Comparison of ENCODE assay signal across 8 cellular contexts in the genomic region with DNA sequence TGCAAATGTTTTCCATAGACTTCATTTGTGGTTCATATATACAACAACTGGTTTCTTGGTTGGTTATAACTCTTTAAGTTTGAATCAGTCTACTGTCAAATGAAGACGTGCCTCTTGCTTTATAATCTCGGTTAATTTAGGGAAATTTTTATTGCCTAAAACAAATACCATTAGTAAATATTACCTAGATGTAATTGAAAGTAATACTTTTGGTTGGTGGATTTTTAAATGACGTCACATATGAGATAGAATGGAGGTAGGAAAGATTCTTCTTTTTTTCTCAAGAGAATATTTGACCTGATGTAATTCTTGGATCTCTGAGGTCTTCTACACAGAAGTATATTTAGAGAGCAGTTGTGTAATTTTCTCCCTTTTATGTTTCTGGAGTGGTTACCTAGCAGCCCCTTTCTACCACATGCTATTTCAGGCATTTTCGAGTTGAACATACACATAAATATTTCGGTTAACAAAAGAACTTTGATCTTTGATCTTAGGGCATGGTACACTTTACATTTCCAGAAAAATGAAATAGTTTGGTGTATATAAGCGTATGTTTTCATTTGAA. TPM values are rescaled to one million over a fixed set of nuclear protein-coding genes. Genes with fewer than 3 reads are reported as not detected.
DNase-seq lines count a peak whose midpoint lies in the region; ATAC-seq, FAIRE-seq and TF ChIP-seq lines count a peak whose summit lies in the region.

No MANE protein-coding gene starts in this region.

- H4K20me1 ChIP-seq in BLaER1 treated with 17β-estradiol and CSF1 and Interleukin-3, amounts not matched to agents 10 nM and 100 nM: peaks cover 0 to 10% (median 0%) of the 10 kb centered on the region in 11 experiments; a peak in 3 of 22 replicates
- no peaks in the 10 kb centered on the region for H4K20me1 ChIP-seq in endothelial cell of umbilical vein (replicated peaks; ENCODE audit: control insufficient read depth, extremely low read depth, insufficient read depth, low read length)

- peak overlapping the region; percentile 90 to 96 (median 94) for H3K27ac ChIP-seq in BLaER1 treated with 17β-estradiol and CSF1 and Interleukin-3, amounts not matched to agents 10 nM and 100 nM
- H3K27ac ChIP-seq in SK-N-MC (peak overlapping the region; percentile 99), endothelial cell of umbilical vein (ENCODE audit: insufficient read depth, low read depth, low read length) (peak overlapping the region; percentile 89)

- POLR2A ChIA-PET in endothelial cell of umbilical vein (lab: Charles Lee): no interaction called here

- H3K36me3 Mint-ChIP-seq in osteocyte (ENCODE audit: unreplicated experiment): peaks cover 12% of the 10 kb centered on the region

- H3K27me3 ChIP-seq in BLaER1 treated with 17β-estradiol and CSF1 and Interleukin-3, amounts not matched to agents 10 nM and 100 nM: no peaks in the 10 kb centered on the region
- no peaks in the 10 kb centered on the region for H3K27me3 ChIP-seq in endothelial cell of umbilical vein (ENCODE audit: control insufficient read depth in 2 of 2, insufficient read depth in 2 of 2, low read length in 2 of 2)

- H2AFZ ChIP-seq in endothelial cell of umbilical vein (ENCODE audit: low read depth, low read length): peak overlapping the region; percentile 44

- BruUV-seq in endothelial cell of umbilical vein (replicated peaks; lab: Mats Ljungman, UMichigan): no TSS peak

- peak overlapping the region; percentile 64 to 91 (median 87); a peak in 21 of 22 replicates for H3K9ac ChIP-seq in BLaER1 treated with 17β-estradiol and CSF1 and Interleukin-3, amounts not matched to agents 10 nM and 100 nM
- H3K9ac ChIP-seq in SK-N-MC (ENCODE audit: insufficient read length) (peak overlapping the region; percentile 92), endothelial cell of umbilical vein (replicated peaks; ENCODE audit: extremely low read depth, insufficient read depth, low read length) (peak overlapping the region; percentile 97)

- peak; percentile 42 for ATAC-seq in HG03159 (IDR thresholded peaks at IDR 0.05; ENCODE audit: unreplicated experiment)

- peaks cover 0 to 27% (median 4%) of the 10 kb centered on the region in 10 experiments; a peak in 7 of 20 replicates for H3K4me1 ChIP-seq in BLaER1 treated with 17β-estradiol and CSF1 and Interleukin-3, amounts not matched to agents 10 nM and 100 nM
- H3K4me1 ChIP-seq in endothelial cell of umbilical vein (ENCODE audit: control insufficient read depth, extremely low read depth, insufficient read depth, low read length): peaks cover 17% of the 10 kb centered on the region

- FAIRE-seq in endothelial cell of umbilical vein (lab: Jason Lieb, UNC): no peak

- H3K9me1 ChIP-seq in endothelial cell of umbilical vein (replicated peaks; ENCODE audit: control insufficient read depth, extremely low read depth, insufficient read depth, low read length): no peaks in the 10 kb centered on the region

- H3K4me1 Mint-ChIP-seq in osteocyte (ENCODE audit: unreplicated experiment): peaks cover 39% of the 10 kb centered on the region

- TF ChIP-seq CTCF in endothelial cell of umbilical vein (IDR thresholded peaks at IDR 0.05; ENCODE audit: extremely low read depth in 1 of 2, insufficient read depth in 1 of 2, low read depth in 1 of 2, low read length in 2 of 2): no peak
- no peak for TF ChIP-seq CTCF in osteocyte (IDR thresholded peaks at IDR 0.05)

- H3K27ac Mint-ChIP-seq in osteocyte (ENCODE audit: unreplicated experiment): peak overlapping the region; percentile 96

- DNase-seq in SK-N-MC (ENCODE audit: low read depth, low spot score): no peak
- peak; percentile 73 for DNase-seq in endothelial cell of umbilical vein (ENCODE audit: low read depth, low spot score)
- DNase-seq in osteocyte (ENCODE audit: extremely low spot score, unreplicated experiment): no peak
- no peak for DNase-seq in stimulated activated CD4-positive, alpha-beta T cell treated with anti-CD3 and anti-CD28 coated beads, Interleukin-4, amount 100 ng/mL, for 1 hour
- DNase-seq in activated CD4-positive, alpha-beta T cell treated with anti-CD3 and anti-CD28 coated beads, Interleukin-2, amount 50 U/mL, for 1 hour: no peak

- peak; percentile 23 for TF ChIP-seq POLR2A in GM18526 (IDR thresholded peaks at IDR 0.05; ENCODE audit: extremely low read depth, insufficient read length)
- no peak for TF ChIP-seq POLR2A in endothelial cell of umbilical vein (IDR thresholded peaks at IDR 0.05; ENCODE audit: low read depth, low read length)

- CTCF ChIA-PET in endothelial cell of umbilical vein (lab: Charles Lee): interaction anchor here (2.1 to 2.2 kb wide), 3 partner anchors 18 to 128 kb away, joined by 12 to 63 read pairs (median 32); no protein-coding TSS in a partner anchor

- H3K27me3 Mint-ChIP-seq in osteocyte (ENCODE audit: unreplicated experiment): no peaks in the 10 kb centered on the region

- intact Hi-C loops in endothelial cell of umbilical vein (cut with micrococcal nuclease): loop anchor here (5.0 kb wide), 3 partner anchors 35 to 590 kb away; a partner anchor contains a TSS

- peak overlapping the region; percentile 94 for H3K4me3 Mint-ChIP-seq in osteocyte (ENCODE audit: unreplicated experiment)

- H3K9me3 Mint-ChIP-seq in osteocyte (ENCODE audit: unreplicated experiment): no peaks in the 10 kb centered on the region

- H3K36me3 ChIP-seq in BLaER1 treated with 17β-estradiol and CSF1 and Interleukin-3, amounts not matched to agents 10 nM and 100 nM: peaks cover 19 to 31% (median 25%) of the 10 kb centered on the region in 11 experiments
- H3K36me3 ChIP-seq in SK-N-MC (ENCODE audit: insufficient read depth, low read length) (peaks cover 39% of the 10 kb centered on the region), endothelial cell of umbilical vein (ENCODE audit: control insufficient read depth in 2 of 2, extremely low read depth in 1 of 2, insufficient read depth in 2 of 2, low read length in 2 of 2) (no peaks in the 10 kb centered on the region)

- H3K4me3 ChIP-seq in BLaER1 treated with 17β-estradiol and CSF1 and Interleukin-3, amounts not matched to agents 10 nM and 100 nM: peak overlapping the region; percentile 62 to 77 (median 66)
- H3K4me3 ChIP-seq in SK-N-MC (peak overlapping the region; percentile 77), endothelial cell of umbilical vein (replicated peaks in 1 of 3; ENCODE audit: insufficient read depth in 1 of 3, low read depth in 1 of 3, low read length in 3 of 3) (peak overlapping the region; percentile 53 to 98 (median 98))

- H3K79me2 ChIP-seq in endothelial cell of umbilical vein (ENCODE audit: control insufficient read depth, insufficient read depth, low read length): peaks cover 56% of the 10 kb centered on the region

- peaks cover 17 to 56% (median 46%) of the 10 kb centered on the region in 11 experiments for H3K9me3 ChIP-seq in BLaER1 treated with 17β-estradiol and CSF1 and Interleukin-3, amounts not matched to agents 10 nM and 100 nM (replicated peaks in 1 of 11)
- peaks cover 16% of the 10 kb centered on the region for H3K9me3 ChIP-seq in SK-N-MC (ENCODE audit: low read depth, low read length)
- no peaks in the 10 kb centered on the region for H3K9me3 ChIP-seq in endothelial cell of umbilical vein (replicated peaks; ENCODE audit: control insufficient read depth, insufficient read depth, low read length)

- dilution Hi-C loops in endothelial cell of umbilical vein (cut with MboI; ENCODE audit: extremely low pct_ligation_motif_present, low sequenced_read_pairs): no loop called here

- peak overlapping the region; percentile 33 to 81 (median 74); a peak in 20 of 22 replicates for H3K4me2 ChIP-seq in BLaER1 treated with 17β-estradiol and CSF1 and Interleukin-3, amounts not matched to agents 10 nM and 100 nM
- H3K4me2 ChIP-seq in endothelial cell of umbilical vein (ENCODE audit: insufficient read depth, low read length): peak overlapping the region; percentile 100

TF ChIP-seq in endothelial cell of umbilical vein, 7 proteins besides CTCF, POLR2A, EP300 and RAD21:
- TF ChIP-seq JUN (IDR thresholded peaks at IDR 0.05; ENCODE audit: borderline replicate concordance, insufficient read depth, insufficient read length, low read depth) (peak; percentile 44), POLR2AphosphoS5 (IDR thresholded peaks at IDR 0.05; ENCODE audit: insufficient read depth, low read depth, low read length) (no peak), MYC (IDR thresholded peaks at IDR 0.05; ENCODE audit: low read depth, low read length) (no peak), FOS (IDR thresholded peaks at IDR 0.05; ENCODE audit: borderline replicate concordance, insufficient read depth, low read length) (no peak), EZH2 (IDR thresholded peaks at IDR 0.05; ENCODE audit: borderline replicate concordance, low read depth, low read length, severe bottlenecking) (no peak)

RNA-seq across cellular contexts. Expression of a gene that starts 1.7 kb away (rescaled TPM):
- total RNA-seq in endothelial cell of umbilical vein: 72.4 and 73.5 TPM in 2 replicates
- 12.4 and 14.5 TPM in 2 replicates for polyA plus RNA-seq in endothelial cell of umbilical vein
- polyA plus RNA-seq in endothelial cell of umbilical vein (2011; cell fraction: cytosol; rRNA removed): 9.7 and 10.4 TPM in 2 replicates
- 31.8 and 35.1 TPM in 2 replicates for polyA plus RNA-seq in endothelial cell of umbilical vein (2011; cell fraction: nucleus; rRNA removed)
- 31.4 and 38.6 TPM in 2 replicates for polyA plus RNA-seq in endothelial cell of umbilical vein (2012)
- polyA minus RNA-seq in endothelial cell of umbilical vein: 77.2 and 80.3 TPM in 2 replicates
- polyA minus RNA-seq in endothelial cell of umbilical vein (2011; cell fraction: cytosol; rRNA and poly(A)+ RNA removed): 17.3 TPM
- polyA minus RNA-seq in endothelial cell of umbilical vein (2011; cell fraction: nucleus; rRNA and poly(A)+ RNA removed): 100 and 127 TPM in 2 replicates
- total RNA-seq in osteocyte: 71.1 and 71.2 TPM in 2 replicates
